In genomic region chr1:247474367-247474766, GRCh38 we compare ENCODE assay signal across 41 cellular contexts. TPM values are rescaled to one million over a fixed set of nuclear protein-coding genes. Genes with fewer than 3 reads are reported as not detected.
"Had no signal": no experiment of that assay in that cellular context is flagged by ENCODE, and none has a peak within 500 bp of the region (broad histone marks: within the 10 kb centered on the region; RNA-seq: fewer than 3 reads in every experiment).

No MANE protein-coding gene starts in this region.

- ATAC-seq: activated CD4-positive, alpha-beta T cell treated with anti-CD3 and anti-CD28 coated beads for 36 hours; activated CD4-positive, CD25-positive, alpha-beta regulatory T cell treated with anti-CD3 and anti-CD28 coated beads, Interleukin-2, amount 50 U/mL, for 24 hours; activated CD8-positive, alpha-beta memory T cell treated with anti-CD3 and anti-CD28 coated beads, Interleukin-2, amount 10 ng/mL, durations not matched to agents 7 days and 5 days; activated CD8-positive, alpha-beta T cell treated with anti-CD3 and anti-CD28 coated beads, Interleukin-2, amount 10 ng/mL, durations not matched to agents 7 days and 5 days; activated naive CD8-positive, alpha-beta T cell treated with anti-CD3 and anti-CD28 coated beads, Interleukin-2, amount 50 U/mL, for 24 hours; activated T-cell treated with anti-CD3 and anti-CD28 coated beads, Interleukin-2, amount 50 U/mL, for 4 hours; activated T-cell treated with anti-CD3 and anti-CD28 coated beads, Interleukin-2, amount 50 U/mL, for 72 hours; activated T-helper 17 cell treated with anti-CD3 and anti-CD28 coated beads, Interleukin-2, amount 50 U/mL, for 72 hours had no signal

- H3K36me3 ChIP-seq: ascending aorta, cardiac muscle cell had no signal

- H3K4me3 ChIP-seq: ascending aorta, cardiac muscle cell had no signal

- H3K4me1 ChIP-seq: ascending aorta had no signal

- H3K9me3 ChIP-seq: ascending aorta had no signal

- H3K36me3 Mint-ChIP-seq: activated CD8-positive, alpha-beta memory T cell treated with anti-CD3 and anti-CD28 coated beads, Interleukin-2, amount 10 ng/mL, durations not matched to agents 7 days and 5 days; activated naive CD4-positive, alpha-beta T cell treated with anti-CD3 and anti-CD28 coated beads, Interleukin-2, amount 10 ng/mL, durations not matched to agents 7 days and 5 days; activated naive CD4-positive, alpha-beta T cell treated with anti-CD3 and anti-CD28 coated beads, Interleukin-2, amount 50 U/mL, for 24 hours; activated naive CD8-positive, alpha-beta T cell; activated naive CD8-positive, alpha-beta T cell treated with anti-CD3 and anti-CD28 coated beads, Interleukin-2, amount 10 ng/mL, durations not matched to agents 7 days and 5 days; brain had no signal

- H3K27me3 ChIP-seq: ascending aorta, cardiac muscle cell had no signal

- H3K4me1 Mint-ChIP-seq: activated CD4-positive, alpha-beta memory T cell treated with anti-CD3 and anti-CD28 coated beads, Interleukin-2, amount 10 ng/mL, durations not matched to agents 7 days and 5 days; activated CD4-positive, alpha-beta T cell treated with anti-CD3 and anti-CD28 coated beads for 36 hours; activated CD4-positive, alpha-beta T cell treated with anti-CD3 and anti-CD28 coated beads, Interleukin-2, amount 10 ng/mL, durations not matched to agents 7 days and 5 days; activated CD8-positive, alpha-beta memory T cell treated with anti-CD3 and anti-CD28 coated beads, Interleukin-2, amount 10 ng/mL, durations not matched to agents 7 days and 5 days; activated naive CD4-positive, alpha-beta T cell treated with anti-CD3 and anti-CD28 coated beads, Interleukin-2, amount 10 ng/mL, durations not matched to agents 7 days and 5 days; activated naive CD4-positive, alpha-beta T cell treated with anti-CD3 and anti-CD28 coated beads, Interleukin-2, amount 50 U/mL, for 24 hours; activated naive CD8-positive, alpha-beta T cell treated with anti-CD3 and anti-CD28 coated beads, Interleukin-2, amount 10 ng/mL, durations not matched to agents 7 days and 5 days; activated T-helper 17 cell treated with anti-CD3 and anti-CD28 coated beads, Interleukin-2, amount 50 U/mL, for 72 hours; brain; central memory CD8-positive, alpha-beta T cell had no signal

- H3K9me3 Mint-ChIP-seq: activated CD4-positive, alpha-beta memory T cell treated with anti-CD3 and anti-CD28 coated beads, Interleukin-2, amount 10 ng/mL, durations not matched to agents 7 days and 5 days; activated CD4-positive, alpha-beta T cell treated with anti-CD3 and anti-CD28 coated beads, Interleukin-2, amount 10 ng/mL, durations not matched to agents 7 days and 5 days; activated naive CD4-positive, alpha-beta T cell treated with anti-CD3 and anti-CD28 coated beads, Interleukin-2, amount 10 ng/mL, durations not matched to agents 7 days and 5 days; activated naive CD8-positive, alpha-beta T cell treated with anti-CD3 and anti-CD28 coated beads, Interleukin-2, amount 10 ng/mL, durations not matched to agents 7 days and 5 days; activated T-helper 1 cell treated with anti-CD3 and anti-CD28 coated beads, Interleukin-12 subunit alpha, Interleukin-12 subunit beta, Interleukin-2, Interleukin-4 antibody, amounts not matched to agents 30 ng/mL and 10 ng/mL and 1 ng/mL, durations not matched to agents 14 hours and 24 hours and 36 hours; activated T-helper 17 cell treated with anti-CD3 and anti-CD28 coated beads, Interleukin-2, amount 50 U/mL, for 72 hours; central memory CD8-positive, alpha-beta T cell; T-helper 1 cell treated with Interleukin-12 subunit alpha and Interleukin-12 subunit beta and Interleukin-4 antibody, amounts not matched to agents 30 μg/mL and 1 μg/mL, for 36 hours; T-helper 2 cell treated with Interferon-gamma antibody and Interleukin-4, amounts not matched to agents 5 μg/mL and 100 μg/mL, for 36 hours had no signal

- H3K27me3 Mint-ChIP-seq: activated CD4-positive, alpha-beta memory T cell treated with anti-CD3 and anti-CD28 coated beads, Interleukin-2, amount 10 ng/mL, durations not matched to agents 7 days and 5 days; activated CD8-positive, alpha-beta memory T cell treated with anti-CD3 and anti-CD28 coated beads, Interleukin-2, amount 10 ng/mL, durations not matched to agents 7 days and 5 days; activated naive CD4-positive, alpha-beta T cell treated with anti-CD3 and anti-CD28 coated beads, Interleukin-2, amount 10 ng/mL, durations not matched to agents 7 days and 5 days; activated naive CD4-positive, alpha-beta T cell treated with anti-CD3 and anti-CD28 coated beads, Interleukin-2, amount 50 U/mL, for 24 hours; activated naive CD8-positive, alpha-beta T cell; activated naive CD8-positive, alpha-beta T cell treated with anti-CD3 and anti-CD28 coated beads, Interleukin-2, amount 50 U/mL, for 24 hours; activated T-helper 17 cell treated with anti-CD3 and anti-CD28 coated beads, Interleukin-2, amount 50 U/mL, for 72 hours had no signal

- FAIRE-seq: bronchial epithelial cell, TTC549 had no signal

- H3K4me3 Mint-ChIP-seq: activated CD4-positive, alpha-beta memory T cell treated with anti-CD3 and anti-CD28 coated beads, Interleukin-2, amount 10 ng/mL, durations not matched to agents 7 days and 5 days; activated CD4-positive, alpha-beta T cell treated with anti-CD3 and anti-CD28 coated beads for 36 hours; activated CD4-positive, alpha-beta T cell treated with anti-CD3 and anti-CD28 coated beads, Interleukin-2, amount 10 ng/mL, durations not matched to agents 7 days and 5 days; activated CD8-positive, alpha-beta memory T cell treated with anti-CD3 and anti-CD28 coated beads, Interleukin-2, amount 10 ng/mL, durations not matched to agents 7 days and 5 days; activated CD8-positive, alpha-beta T cell treated with anti-CD3 and anti-CD28 coated beads, Interleukin-2, amount 10 ng/mL, durations not matched to agents 7 days and 5 days; activated naive CD4-positive, alpha-beta T cell treated with anti-CD3 and anti-CD28 coated beads, Interleukin-2, amount 10 ng/mL, durations not matched to agents 7 days and 5 days; activated naive CD4-positive, alpha-beta T cell treated with anti-CD3 and anti-CD28 coated beads, Interleukin-2, amount 50 U/mL, for 24 hours; activated naive CD8-positive, alpha-beta T cell; activated naive CD8-positive, alpha-beta T cell treated with anti-CD3 and anti-CD28 coated beads, Interleukin-2, amount 10 ng/mL, durations not matched to agents 7 days and 5 days; activated naive CD8-positive, alpha-beta T cell treated with anti-CD3 and anti-CD28 coated beads, Interleukin-2, amount 50 U/mL, for 24 hours; activated T-cell treated with anti-CD3 and anti-CD28 coated beads, Interleukin-2, amount 50 U/mL, for 4 hours; activated T-cell treated with anti-CD3 and anti-CD28 coated beads, Interleukin-2, amount 50 U/mL, for 72 hours; activated T-helper 1 cell treated with anti-CD3 and anti-CD28 coated beads, Interleukin-12 subunit alpha, Interleukin-12 subunit beta, Interleukin-2, Interleukin-4 antibody, amounts not matched to agents 30 ng/mL and 10 ng/mL and 1 ng/mL, durations not matched to agents 14 hours and 24 hours and 36 hours; activated T-helper 17 cell treated with anti-CD3 and anti-CD28 coated beads, Interleukin-2, amount 50 U/mL, for 72 hours; brain; central memory CD8-positive, alpha-beta T cell; T-helper 1 cell treated with Interleukin-12 subunit alpha and Interleukin-12 subunit beta and Interleukin-4 antibody, amounts not matched to agents 30 μg/mL and 1 μg/mL, for 36 hours; T-helper 2 cell treated with Interferon-gamma antibody and Interleukin-4, amounts not matched to agents 5 μg/mL and 100 μg/mL, for 36 hours had no signal

- H3K27ac ChIP-seq: ascending aorta, cardiac muscle cell, VCaP had no signal

- DNase-seq: activated CD4-positive, alpha-beta memory T cell treated with anti-CD3 and anti-CD28 coated beads, Interleukin-2, amount 10 ng/mL, durations not matched to agents 7 days and 5 days; activated CD4-positive, alpha-beta T cell treated with anti-CD3 and anti-CD28 coated beads for 1 hour; activated CD4-positive, alpha-beta T cell treated with anti-CD3 and anti-CD28 coated beads for 36 hours; activated CD4-positive, alpha-beta T cell treated with anti-CD3 and anti-CD28 coated beads for 48 hours; activated CD4-positive, alpha-beta T cell treated with anti-CD3 and anti-CD28 coated beads, Interleukin-2, amount 10 ng/mL, durations not matched to agents 7 days and 5 days; activated CD4-positive, alpha-beta T cell treated with anti-CD3 and anti-CD28 coated beads, Interleukin-2, amount 50 U/mL, for 48 hours; activated CD4-positive, CD25-positive, alpha-beta regulatory T cell; activated CD8-positive, alpha-beta memory T cell treated with anti-CD3 and anti-CD28 coated beads for 24 hours; activated CD8-positive, alpha-beta memory T cell treated with anti-CD3 and anti-CD28 coated beads, Interleukin-2, amount 10 ng/mL, durations not matched to agents 7 days and 5 days; activated CD8-positive, alpha-beta memory T cell treated with anti-CD3 and anti-CD28 coated beads, Interleukin-2, amount 50 U/mL, for 48 hours; activated CD8-positive, alpha-beta T cell treated with anti-CD3 and anti-CD28 coated beads, Interleukin-2, amount 10 ng/mL, durations not matched to agents 7 days and 5 days; activated gamma-delta T cell; activated naive CD4-positive, alpha-beta T cell treated with anti-CD3 and anti-CD28 coated beads, Interleukin-2, amount 10 ng/mL, durations not matched to agents 7 days and 5 days; activated naive CD4-positive, alpha-beta T cell treated with Interleukin-2 at 50 U/mL for 16 hours; activated naive CD8-positive, alpha-beta T cell treated with anti-CD3 and anti-CD28 coated beads, Interleukin-2, amount 10 ng/mL, durations not matched to agents 7 days and 5 days; activated naive CD8-positive, alpha-beta T cell treated with anti-CD3 and anti-CD28 coated beads, Interleukin-2, amount 50 U/mL, for 24 hours; activated T-cell treated with anti-CD3 and anti-CD28 coated beads, Interleukin-2, amount 50 U/mL, for 4 hours; activated T-cell treated with anti-CD3 and anti-CD28 coated beads, Interleukin-2, amount 50 U/mL, for 72 hours; amygdala; anterior cingulate cortex; caudate nucleus; cerebellar nuclear complex; SW 1271; T-helper 1 cell; T-helper 2 cell; T-helper 9 cell had no signal

- H3K27ac Mint-ChIP-seq: activated CD4-positive, alpha-beta memory T cell treated with anti-CD3 and anti-CD28 coated beads, Interleukin-2, amount 10 ng/mL, durations not matched to agents 7 days and 5 days; activated CD4-positive, alpha-beta T cell treated with anti-CD3 and anti-CD28 coated beads for 36 hours; activated CD4-positive, alpha-beta T cell treated with anti-CD3 and anti-CD28 coated beads, Interleukin-2, amount 10 ng/mL, durations not matched to agents 7 days and 5 days; activated CD8-positive, alpha-beta memory T cell treated with anti-CD3 and anti-CD28 coated beads, Interleukin-2, amount 10 ng/mL, durations not matched to agents 7 days and 5 days; activated CD8-positive, alpha-beta T cell treated with anti-CD3 and anti-CD28 coated beads, Interleukin-2, amount 10 ng/mL, durations not matched to agents 7 days and 5 days; activated naive CD4-positive, alpha-beta T cell treated with anti-CD3 and anti-CD28 coated beads, Interleukin-2, amount 10 ng/mL, durations not matched to agents 7 days and 5 days; activated naive CD4-positive, alpha-beta T cell treated with anti-CD3 and anti-CD28 coated beads, Interleukin-2, amount 50 U/mL, for 24 hours; activated naive CD8-positive, alpha-beta T cell; activated naive CD8-positive, alpha-beta T cell treated with anti-CD3 and anti-CD28 coated beads, Interleukin-2, amount 10 ng/mL, durations not matched to agents 7 days and 5 days; activated naive CD8-positive, alpha-beta T cell treated with anti-CD3 and anti-CD28 coated beads, Interleukin-2, amount 50 U/mL, for 24 hours; activated T-cell treated with anti-CD3 and anti-CD28 coated beads, Interleukin-2, amount 50 U/mL, for 72 hours; activated T-helper 1 cell treated with anti-CD3 and anti-CD28 coated beads, Interleukin-12 subunit alpha, Interleukin-12 subunit beta, Interleukin-2, Interleukin-4 antibody, amounts not matched to agents 30 ng/mL and 10 ng/mL and 1 ng/mL, durations not matched to agents 14 hours and 24 hours and 36 hours; activated T-helper 17 cell treated with anti-CD3 and anti-CD28 coated beads, Interleukin-2, amount 50 U/mL, for 72 hours; brain; T-helper 1 cell treated with Interleukin-12 subunit alpha and Interleukin-12 subunit beta and Interleukin-4 antibody, amounts not matched to agents 30 μg/mL and 1 μg/mL, for 36 hours; T-helper 2 cell treated with Interferon-gamma antibody and Interleukin-4, amounts not matched to agents 5 μg/mL and 100 μg/mL, for 36 hours had no signal

RNA-seq across cellular contexts. Expression of gene OR2B11, which starts 16.5 kb away (rescaled TPM):
- total RNA-seq: activated CD4-positive, alpha-beta memory T cell treated with anti-CD3 and anti-CD28 coated beads, Interleukin-2, amount 10 ng/mL, durations not matched to agents 7 days and 5 days; activated CD4-positive, alpha-beta T cell treated with anti-CD3 and anti-CD28 coated beads for 36 hours; activated CD4-positive, alpha-beta T cell treated with anti-CD3 and anti-CD28 coated beads, Interleukin-2, amount 10 ng/mL, durations not matched to agents 7 days and 5 days; activated CD8-positive, alpha-beta memory T cell treated with anti-CD3 and anti-CD28 coated beads, Interleukin-2, amount 10 ng/mL, durations not matched to agents 7 days and 5 days; activated CD8-positive, alpha-beta T cell treated with anti-CD3 and anti-CD28 coated beads, Interleukin-2, amount 10 ng/mL, durations not matched to agents 7 days and 5 days; activated naive CD8-positive, alpha-beta T cell treated with anti-CD3 and anti-CD28 coated beads, Interleukin-2, amount 10 ng/mL, durations not matched to agents 7 days and 5 days; activated T-cell treated with anti-CD3 and anti-CD28 coated beads, Interleukin-2, amount 50 U/mL, for 4 hours; activated T-helper 1 cell treated with anti-CD3 and anti-CD28 coated beads, Interleukin-12 subunit alpha, Interleukin-12 subunit beta, Interleukin-2, Interleukin-4 antibody, amounts not matched to agents 30 ng/mL and 10 ng/mL and 1 ng/mL, durations not matched to agents 14 hours and 24 hours and 36 hours; activated T-helper 17 cell treated with anti-CD3 and anti-CD28 coated beads, Interleukin-2, amount 50 U/mL, for 72 hours; ascending aorta; bronchial epithelial cell; cardiac muscle cell had no signal
- polyA plus RNA-seq: adipose tissue, cardiac muscle cell had no signal

RNA-seq across cellular contexts. Expression of gene NLRP3, which starts 58.4 kb away (rescaled TPM):
- total RNA-seq: activated T-helper 1 cell treated with anti-CD3 and anti-CD28 coated beads, Interleukin-12 subunit alpha, Interleukin-12 subunit beta, Interleukin-2, Interleukin-4 antibody, amounts not matched to agents 30 ng/mL and 10 ng/mL and 1 ng/mL, durations not matched to agents 14 hours and 24 hours and 36 hours had no signal
- polyA plus RNA-seq: cardiac muscle cell had no signal
